Comparison of ENCODE assay signal across 10 cellular contexts in the genomic region with DNA sequence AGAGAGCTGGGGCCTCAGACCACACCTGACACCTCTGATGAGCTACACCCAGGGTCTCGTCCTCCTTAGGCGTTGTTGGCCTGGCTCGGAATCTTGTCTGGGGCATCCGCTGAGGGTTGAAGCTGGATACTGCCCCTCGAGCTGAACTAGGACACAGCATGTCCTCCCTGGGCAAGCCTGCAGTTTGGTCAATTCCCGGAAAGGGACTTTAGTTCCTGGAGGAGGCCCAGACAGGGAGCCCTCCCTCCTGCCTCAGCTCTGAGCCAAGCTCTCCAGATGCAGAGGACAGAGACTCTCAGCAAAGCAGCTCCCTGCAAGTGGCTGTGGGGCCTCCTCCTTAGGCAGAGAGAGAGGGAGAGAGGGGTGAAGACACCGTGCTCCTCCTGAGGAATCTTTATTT. TPM values are rescaled to one million over a fixed set of nuclear protein-coding genes. Genes with fewer than 3 reads are reported as not detected.
DNase-seq lines count a peak whose midpoint lies in the region; ATAC-seq, FAIRE-seq and TF ChIP-seq lines count a peak whose summit lies in the region.
"Had no signal": no experiment of that assay in that cellular context is flagged by ENCODE, and none has a peak within 500 bp of the region (broad histone marks: within the 10 kb centered on the region; RNA-seq: fewer than 3 reads in every experiment).

No MANE protein-coding gene starts in this region.

- TF ChIP-seq RAD21 in H1 (IDR thresholded peaks at IDR 0.05 in 1 of 2, conservative IDR thresholded peaks at IDR 0.05 in 1 of 2; ENCODE audit: low read depth in 2 of 2, low read length in 2 of 2), result no peak

- H3K27me3 Mint-ChIP-seq in T-helper 2 cell treated with Interferon-gamma antibody and Interleukin-4, amounts not matched to agents 5 μg/mL and 100 μg/mL, for 36 hours (ENCODE audit: low read depth), result no peaks in the 10 kb centered on the region

- H3K79me2 ChIP-seq in H1 (ENCODE audit: control insufficient read depth in 1 of 2, insufficient read depth in 2 of 2, low read length in 2 of 2), result no peaks in the 10 kb centered on the region

- no peak overlapping the region for H2BK120ac ChIP-seq in H1 (replicated peaks; ENCODE audit: low read depth, low read length)

- no peak for TF ChIP-seq POLR2A in H1 (IDR thresholded peaks at IDR 0.05; ENCODE audit: control extremely low read depth in 1 of 2, low read depth in 2 of 2, low read length in 2 of 2)

- H3K27ac Mint-ChIP-seq in T-helper 2 cell treated with Interferon-gamma antibody and Interleukin-4, amounts not matched to agents 5 μg/mL and 100 μg/mL, for 36 hours, result peak overlapping the region; percentile 44

- H2BK15ac ChIP-seq in H1 (ENCODE audit: low read length), result no peak overlapping the region

- WGBS in H1 (ENCODE audit: extremely low coverage in 1 of 2, insufficient coverage in 1 of 2, insufficient read length in 1 of 2, insufficient replicate concordance in 2 of 2, low coverage in 1 of 2, low lambda C conversion rate in 2 of 2, missing lambda C conversion rate in 1 of 2), 2 experiments, result 91% methylated on average over 7 of the region's 7 CpGs; no CpG with 5 or more reads in 1 of the 2 experiments

- H4K5ac ChIP-seq in H1 (ENCODE audit: insufficient read length, low read depth, low read length), result peak overlapping the region; percentile 4

- H3K4me3 Mint-ChIP-seq in T-helper 2 cell treated with Interferon-gamma antibody and Interleukin-4, amounts not matched to agents 5 μg/mL and 100 μg/mL, for 36 hours, result peak overlapping the region; percentile 94

- H2BK5ac ChIP-seq in H1 (ENCODE audit: low read depth, low read length), result 0 out of 2 replicates have a peak overlapping the region, but pooled peaks have one; percentile 48

- H4K8ac ChIP-seq in H1 (ENCODE audit: extremely low read depth, insufficient read depth, low read length), result no peak overlapping the region

- H3K27me3 ChIP-seq in H1 (replicated peaks in 1 of 4; ENCODE audit: control insufficient read depth in 3 of 4, extremely low read depth in 1 of 4, insufficient read depth in 3 of 4, low read length in 3 of 4) (no peaks in the 10 kb centered on the region), thoracic aorta (replicated peaks; ENCODE audit: insufficient read depth) (no peaks in the 10 kb centered on the region)

- H4K20me1 ChIP-seq in H1 (replicated peaks in 1 of 2; ENCODE audit: control insufficient read depth in 1 of 2, insufficient read depth in 2 of 2, low read length in 2 of 2), result no peaks in the 10 kb centered on the region

- DNase-seq in T-helper 2 cell treated with Interferon-gamma antibody and Interleukin-4, amounts not matched to agents 5 μg/mL and 100 μg/mL, for 36 hours (ENCODE audit: low spot score), result no peak
- DNase-seq in T-helper 2 cell (no peak), H1 (ENCODE audit: low read depth in 1 of 2, low spot score in 2 of 2) (no peak), mucosa of gallbladder (ENCODE audit: low spot score) (peak; percentile 57), thoracic aorta (ENCODE audit: low spot score) (no peak), NCI-H2081 treated with DMSO at 0.1 percent for 48 hours (lab: John Stamatoyannopoulos, UW) (no peak)
- DNase-seq in stimulated activated CD4-positive, alpha-beta T cell treated with anti-CD3 and anti-CD28 coated beads, Interleukin-4, amount 100 ng/mL, for 4 hours, result no peak
- DNase-seq: NCI-H526 had no signal

- CTCF ChIA-PET in H1 (lab: Charles Lee; ENCODE audit: partially characterized antibody), result interaction anchor here (1.0 to 3.3 kb wide), 3 partner anchors 20 to 109 kb away, joined by 3 to 23 read pairs (median 3); no protein-coding TSS in a partner anchor

- H3K23ac ChIP-seq in H1 (ENCODE audit: insufficient read length), result no peak overlapping the region

- no peak overlapping the region for H3K18ac ChIP-seq in H1 (ENCODE audit: extremely low read depth, low read length)

- no peaks in the 10 kb centered on the region for H3K79me1 ChIP-seq in H1 (ENCODE audit: low read depth, low read length)

- H3K4me2 ChIP-seq in H1 (ENCODE audit: insufficient read depth in 1 of 2, low read depth in 2 of 2, low read length in 2 of 2), result no peak overlapping the region

- no peak overlapping the region for H2BK12ac ChIP-seq in H1 (ENCODE audit: low read depth, low read length)

- H3K27ac ChIP-seq in H1 (ENCODE audit: low read depth, low read length) (no peak overlapping the region), thoracic aorta (peak overlapping the region; percentile 94 to 95)

- no peak for FAIRE-seq in H1 (lab: Jason Lieb, UNC)
- FAIRE-seq: A204.1 had no signal

- H3K4me1 ChIP-seq in H1 (replicated peaks in 1 of 4; ENCODE audit: control insufficient read depth in 3 of 4, insufficient read depth in 4 of 4, low read length in 3 of 4), result peaks cover 0 to 10% (median 8%) of the 10 kb centered on the region in 4 experiments; a peak in 6 of 7 replicates
- peaks cover 44 to 72% of the 10 kb centered on the region in 2 donors for H3K4me1 ChIP-seq in thoracic aorta (ENCODE audit: control insufficient read depth in 1 of 2, low read depth in 2 of 2)

- no peak overlapping the region for H4K91ac ChIP-seq in H1 (replicated peaks; ENCODE audit: insufficient read length, low read length)

- POLR2A ChIA-PET in H1 (lab: Charles Lee; ENCODE audit: partially characterized antibody), result interaction anchor here (0.8 kb wide), 1 partner anchor 17 kb away, joined by 3 read pairs; no protein-coding TSS in a partner anchor

- no peak overlapping the region for H2AFZ ChIP-seq in H1 (ENCODE audit: low read length)

- H3K36me3 ChIP-seq in H1 (ENCODE audit: control insufficient read depth in 2 of 4, insufficient read depth in 4 of 4, low read length in 3 of 4) (no peaks in the 10 kb centered on the region), thoracic aorta (no peaks in the 10 kb centered on the region)

- H3K56ac ChIP-seq in H1 (replicated peaks; ENCODE audit: insufficient read length, low read depth, low read length), result no peak overlapping the region

- 0 out of 2 replicates have a peak, but pooled peaks cover 3% of the 10 kb centered on the region for H3K23me2 ChIP-seq in H1 (ENCODE audit: low read depth, low read length)

- no peak overlapping the region; a peak in 1 of 7 replicates for H3K9ac ChIP-seq in H1 (replicated peaks in 1 of 4; ENCODE audit: extremely low read depth in 1 of 4, low read depth in 3 of 4, low read length in 3 of 4)

- no peak overlapping the region for H3K4me3 ChIP-seq in H1 (ENCODE audit: extremely low read depth in 1 of 4, insufficient read depth in 2 of 4, low read depth in 3 of 4, low read length in 4 of 4)
- peak overlapping the region; percentile 73 for H3K4me3 ChIP-seq in thoracic aorta

- peaks cover 74% of the 10 kb centered on the region for H3K36me3 Mint-ChIP-seq in T-helper 2 cell treated with Interferon-gamma antibody and Interleukin-4, amounts not matched to agents 5 μg/mL and 100 μg/mL, for 36 hours (ENCODE audit: low read depth)

- 0 out of 2 replicates have a peak overlapping the region, but pooled peaks have one; percentile 15 for H2AK5ac ChIP-seq in H1 (ENCODE audit: low read depth, low read length)

- H3K14ac ChIP-seq in H1 (ENCODE audit: insufficient read length), result no peak overlapping the region

- peaks cover 8% of the 10 kb centered on the region for H3K9me3 Mint-ChIP-seq in T-helper 2 cell treated with Interferon-gamma antibody and Interleukin-4, amounts not matched to agents 5 μg/mL and 100 μg/mL, for 36 hours

- H2BK20ac ChIP-seq in H1 (ENCODE audit: low read length), result no peak overlapping the region

- H3K9me3 ChIP-seq in H1 (ENCODE audit: insufficient read depth in 2 of 2, low read depth in 1 of 2, low read length in 1 of 2) (peaks cover 0 to 9% of the 10 kb centered on the region in 2 experiments; a peak in 1 of 4 replicates), thoracic aorta (no peaks in the 10 kb centered on the region)

- H3K4ac ChIP-seq in H1 (replicated peaks; ENCODE audit: insufficient read length, low read depth, low read length), result no peak overlapping the region

- ATAC-seq in thoracic aorta (ENCODE audit: insufficient number of reproducible peaks, low FRiP score, low read depth) (peak; percentile 21), HG03520 (IDR thresholded peaks at IDR 0.05; ENCODE audit: unreplicated experiment) (no peak)

- TF ChIP-seq CTCF in H1 (IDR thresholded peaks at IDR 0.05; ENCODE audit: control extremely low read depth in 1 of 3, insufficient read depth in 1 of 3, low read depth in 1 of 3, low read length in 3 of 3) (no peak), thoracic aorta (IDR thresholded peaks at IDR 0.05) (no peak)

- H3K4me1 Mint-ChIP-seq in T-helper 2 cell treated with Interferon-gamma antibody and Interleukin-4, amounts not matched to agents 5 μg/mL and 100 μg/mL, for 36 hours (ENCODE audit: low read depth), result peaks cover 66% of the 10 kb centered on the region

- TF ChIP-seq EP300 in H1 (IDR thresholded peaks at IDR 0.05; ENCODE audit: borderline replicate concordance in 1 of 2, low read depth in 2 of 2, low read length in 2 of 2), result no peak

TF ChIP-seq in H1, 55 proteins besides CTCF, POLR2A, EP300 and RAD21 (continues in another document):
- no peak for TF ChIP-seq SP1 (IDR thresholded peaks at IDR 0.05; ENCODE audit: low read depth, low read length)

RNA-seq across cellular contexts. Expression of gene APOL3, which starts 4.9 kb away (rescaled TPM):
- total RNA-seq in H1 (2021; fragmentation: NEBNext Ultra II Directional; extraction: Animal tissue kit (Norgen Biotek cat#: 25700)), result not detected in 2 replicates
- 0.11 and 0.12 TPM in 2 replicates for polyA plus RNA-seq in H1 (2011; rRNA removed)
- polyA plus RNA-seq in H1 (2011; cell fraction: cytosol; rRNA removed), result 0.04 TPM
- 0.19 TPM for polyA plus RNA-seq in H1 (2011; cell fraction: nucleus; rRNA removed)
- 0.11 to 0.28 TPM (median 0.25 TPM) in 3 of 4 replicates, not detected in the other for polyA plus RNA-seq in H1 (2012, experiment 1 of 2)
- polyA plus RNA-seq in H1 (2012, experiment 2 of 2), result not detected
- polyA plus RNA-seq in H1 (2013, experiment 1 of 2), result 0.10 TPM
- polyA plus RNA-seq in H1 (2013, experiment 2 of 2), result 0.09 TPM
- 0.15 TPM in 1 of 2 replicates, not detected in the other for polyA minus RNA-seq in H1 (2011; rRNA and poly(A)+ RNA removed)
- not detected for polyA minus RNA-seq in H1 (2011; cell fraction: cytosol; rRNA and poly(A)+ RNA removed)
- not detected for polyA minus RNA-seq in H1 (2011; cell fraction: nucleus; rRNA and poly(A)+ RNA removed)
- total RNA-seq in mucosa of gallbladder (20.9 TPM), thoracic aorta (100 to 1,000 TPM in 1 of 2 donors, 10 to 100 TPM in 1; 53.1 to 101 TPM)

RNA-seq across cellular contexts. Expression of gene APOL4, which starts 45.9 kb away (rescaled TPM):
- total RNA-seq in H1 (2021; fragmentation: NEBNext Ultra II Directional; extraction: Animal tissue kit (Norgen Biotek cat#: 25700)), result not detected in 2 replicates
- 0.02 TPM in 1 of 2 replicates, not detected in the other for polyA plus RNA-seq in H1 (2011; rRNA removed)
- polyA plus RNA-seq in H1 (2011; cell fraction: cytosol; rRNA removed), result not detected
- polyA plus RNA-seq in H1 (2011; cell fraction: nucleus; rRNA removed), result not detected
- polyA plus RNA-seq in H1 (2012, experiment 1 of 2), result not detected in 4 replicates
- polyA plus RNA-seq in H1 (2012, experiment 2 of 2), result 0.08 TPM
- polyA plus RNA-seq in H1 (2013, experiment 1 of 2), result not detected
- polyA plus RNA-seq in H1 (2013, experiment 2 of 2), result 0.02 TPM
- 0.66 TPM in 1 of 2 replicates, not detected in the other for polyA minus RNA-seq in H1 (2011; rRNA and poly(A)+ RNA removed)
- polyA minus RNA-seq in H1 (2011; cell fraction: cytosol; rRNA and poly(A)+ RNA removed), result not detected
- not detected for polyA minus RNA-seq in H1 (2011; cell fraction: nucleus; rRNA and poly(A)+ RNA removed)
- total RNA-seq in mucosa of gallbladder, result 3.4 TPM
- total RNA-seq in thoracic aorta, result 10 to 100 TPM in 1 of 2 donors, 1 to 10 TPM in 1; 1.4 to 30.3 TPM

Comparison
In these comparisons a context has a peak if more than half of its experiments do, and no peak if none do; other contexts are left out.
1. RNA of gene APOL3, which starts 4.9 kb away (total RNA-seq): 53.1 to 101 TPM in thoracic aorta and 20.9 TPM in mucosa of gallbladder (single experiment); not detected in H1; every median in the first group is over 10 times any median in the second.